In genomic region chr1:39272027-39272790, GRCh38 we compare ENCODE assay signal across 9 cellular contexts.
DNase-seq lines count a peak whose midpoint lies in the region; ATAC-seq and TF ChIP-seq lines count a peak whose summit lies in the region.
"Had no signal": no experiment of that assay in that cellular context is flagged by ENCODE, and none has a peak within 500 bp of the region (broad histone marks: within the 10 kb centered on the region; RNA-seq: fewer than 3 reads in every experiment).

No MANE protein-coding gene starts in this region.

- H3K27ac ChIP-seq in sigmoid colon: peak overlapping the region; percentile 57 to 88 (median 88)
- H3K27ac ChIP-seq: 22Rv1 had no signal

- DNase-seq in NCI-H1417 (lab: John Stamatoyannopoulos, UW): peak; percentile 37 to 74 (median 55)
- no peak for DNase-seq in NCI-H1417 treated with DMSO at 0.1 percent for 48 hours (lab: John Stamatoyannopoulos, UW)
- DNase-seq in NCI-H82 (lab: John Stamatoyannopoulos, UW): peak; percentile 74
- DNase-seq in erythroblast (lab: John Stamatoyannopoulos, UW): peak; percentile 29 to 51
- DNase-seq in sigmoid colon: no peak
- DNase-seq in AG20443 (ENCODE audit: low spot score): no peak
- no peak for DNase-seq in stimulated activated CD4-positive, alpha-beta T cell treated with anti-CD3 and anti-CD28 coated beads, Interleukin-4, amount 100 ng/mL, for 4 hours

- H3K4me3 ChIP-seq in sigmoid colon: peak overlapping the region in 1 of 4 donors; percentile 9

- TF ChIP-seq CTCF in sigmoid colon (IDR thresholded peaks at IDR 0.05): no peak

- no peak for TF ChIP-seq EP300 in sigmoid colon (IDR thresholded peaks at IDR 0.05)

- no peaks in the 10 kb centered on the region for H3K27me3 ChIP-seq in sigmoid colon

- intact Hi-C loops in sigmoid colon (cut with DNase I): no loop called here

- no peaks in the 10 kb centered on the region for H3K36me3 ChIP-seq in sigmoid colon

- no peaks in the 10 kb centered on the region for H3K9me3 ChIP-seq in sigmoid colon

- TF ChIP-seq POLR2A in erythroblast (IDR thresholded peaks at IDR 0.05; ENCODE audit: low read length) (no peak), sigmoid colon (IDR thresholded peaks at IDR 0.05) (no peak)

- peak; percentile 70 for ATAC-seq in HG02610 (IDR thresholded peaks at IDR 0.05; ENCODE audit: unreplicated experiment)

- 18 to 37% methylated on average over 3 of the region's 3 CpGs for WGBS in sigmoid colon, 2 donors

- peaks cover 0 to 70% (median 67%) of the 10 kb centered on the region in 4 donors for H3K4me1 ChIP-seq in sigmoid colon

Comparison
In these comparisons a context has a peak if more than half of its experiments do, and no peak if none do; other contexts are left out.
1. DNase-seq: peak in NCI-H1417 (3 of 3), NCI-H82 (single experiment) and erythroblast (2 of 2); none in NCI-H1417 treated with DMSO at 0.1 percent for 48 hours (single experiment), sigmoid colon (single experiment), AG20443 (single experiment) and stimulated activated CD4-positive, alpha-beta T cell treated with anti-CD3 and anti-CD28 coated beads, Interleukin-4, amount 100 ng/mL, for 4 hours (0 of 2).